ENCODE assay signal across 11 cellular contexts in the genomic region with DNA sequence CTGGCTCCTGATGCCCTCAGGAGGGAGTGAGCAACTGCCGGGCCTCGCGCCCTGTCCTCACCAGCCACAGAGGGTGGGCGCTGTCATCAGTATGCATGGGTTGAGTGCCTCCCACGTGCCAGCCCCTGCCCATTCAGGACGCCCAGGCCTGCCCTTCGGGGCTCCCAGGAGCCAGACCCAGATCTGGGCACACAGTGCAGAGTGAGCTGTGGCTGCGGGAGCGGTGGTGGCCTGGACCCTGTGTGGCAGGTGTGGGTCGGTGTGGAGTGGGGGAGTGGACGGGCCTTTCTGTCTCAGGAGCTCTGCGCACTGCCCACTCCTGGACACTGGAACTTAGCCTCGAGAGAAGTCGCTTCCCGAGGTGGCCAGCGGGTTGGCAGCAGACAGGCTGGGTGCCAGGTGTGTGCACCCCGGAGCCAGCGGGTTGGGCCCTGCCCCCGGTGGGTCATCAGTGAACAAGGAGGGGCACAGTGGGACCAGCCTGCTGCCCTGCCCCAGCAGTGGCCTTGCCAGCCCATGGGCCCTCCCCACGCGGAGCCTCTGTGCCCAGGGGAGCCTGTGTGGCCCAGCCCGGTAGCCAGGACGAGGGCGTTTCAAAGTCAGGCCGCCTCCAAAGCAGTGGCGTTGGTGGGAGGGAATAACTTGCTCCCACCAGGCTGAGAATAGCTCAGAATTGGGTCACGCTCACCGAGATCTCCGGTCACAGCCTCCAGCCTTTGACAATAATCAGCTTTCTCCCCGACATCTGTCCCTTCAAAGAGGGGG. TPM values are rescaled to one million over a fixed set of nuclear protein-coding genes. Genes with fewer than 3 reads are reported as not detected.
A peak's percentile ranks its signal among the peaks of the same experiment; 100 is the strongest.
DNase-seq lines count a peak whose midpoint lies in the region; FAIRE-seq and TF ChIP-seq lines count a peak whose summit lies in the region.
"Had no signal": no experiment of that assay in that cellular context is flagged by ENCODE, and none has a peak within 500 bp of the region (broad histone marks: within the 10 kb centered on the region; RNA-seq: fewer than 3 reads in every experiment).

No MANE protein-coding gene starts in this region.

- no peaks in the 10 kb centered on the region for H3K4me1 Mint-ChIP-seq in Calu3 (ENCODE audit: low read depth, unreplicated experiment)
- H3K4me1 Mint-ChIP-seq: activated naive CD4-positive, alpha-beta T cell treated with anti-CD3 and anti-CD28 coated beads, Interleukin-2, amount 10 ng/mL, durations not matched to agents 7 days and 5 days had no signal

- no peak overlapping the region for H3K4me3 Mint-ChIP-seq in Calu3 (ENCODE audit: low read depth, unreplicated experiment)
- H3K4me3 Mint-ChIP-seq: activated naive CD4-positive, alpha-beta T cell treated with anti-CD3 and anti-CD28 coated beads, Interleukin-2, amount 10 ng/mL, durations not matched to agents 7 days and 5 days; neural crest cell had no signal

- FAIRE-seq in GM12892 (lab: Jason Lieb, UNC): no peak

- DNase-seq in Calu3 (no peak), ascending aorta (ENCODE audit: low spot score in 2 of 2) (no peak), NCI-H2171 treated with DMSO at 0.1 percent for 48 hours (lab: John Stamatoyannopoulos, UW) (no peak), GM12892 (ENCODE audit: insufficient read length) (no peak), COLO829 (ENCODE audit: low spot score) (no peak)
- DNase-seq: activated CD4-positive, CD25-positive, alpha-beta regulatory T cell; activated naive CD4-positive, alpha-beta T cell treated with anti-CD3 and anti-CD28 coated beads, Interleukin-2, amount 10 ng/mL, durations not matched to agents 7 days and 5 days; NCI-H1436; stimulated activated CD4-positive, alpha-beta T cell treated with anti-CD3 and anti-CD28 coated beads, Interleukin-4, amount 100 ng/mL, for 4 hours had no signal

- peaks cover 43 to 44% of the 10 kb centered on the region in 2 donors for H3K4me1 ChIP-seq in ascending aorta
- peaks cover 81% of the 10 kb centered on the region for H3K4me1 ChIP-seq in muscle layer of colon (ENCODE audit: insufficient read depth, low read length)

- no peak overlapping the region for H3K9ac ChIP-seq in muscle layer of colon (ENCODE audit: low read length)

- H3K36me3 ChIP-seq in ascending aorta (peaks cover 9 to 19% of the 10 kb centered on the region in 2 donors), muscle layer of colon (ENCODE audit: insufficient read depth, low read length) (no peaks in the 10 kb centered on the region)

- no TSS peak for BruUV-seq in Calu3 (replicated peaks; lab: Mats Ljungman, UMichigan)

- H3K27ac Mint-ChIP-seq in Calu3 (ENCODE audit: unreplicated experiment): peak overlapping the region; percentile 58
- H3K27ac Mint-ChIP-seq: activated naive CD4-positive, alpha-beta T cell treated with anti-CD3 and anti-CD28 coated beads, Interleukin-2, amount 10 ng/mL, durations not matched to agents 7 days and 5 days had no signal

- H3K27me3 ChIP-seq in ascending aorta (no peaks in the 10 kb centered on the region), muscle layer of colon (ENCODE audit: control insufficient read depth in 1 of 2, insufficient read depth in 2 of 2, low read length in 2 of 2) (no peaks in the 10 kb centered on the region)

- TF ChIP-seq POLR2A in GM12892 (IDR thresholded peaks at IDR 0.05; ENCODE audit: low read depth, low read length): no peak

- H3K27me3 Mint-ChIP-seq in Calu3 (ENCODE audit: unreplicated experiment): no peaks in the 10 kb centered on the region

- H3K4me3 ChIP-seq in ascending aorta: no peak overlapping the region
- H3K4me3 ChIP-seq in muscle layer of colon (ENCODE audit: low read depth in 1 of 2, low read length in 2 of 2): no peak overlapping the region

- H3K36me3 Mint-ChIP-seq in Calu3 (ENCODE audit: insufficient read depth, unreplicated experiment): peaks cover 31% of the 10 kb centered on the region
- H3K36me3 Mint-ChIP-seq: activated naive CD4-positive, alpha-beta T cell treated with anti-CD3 and anti-CD28 coated beads, Interleukin-2, amount 10 ng/mL, durations not matched to agents 7 days and 5 days had no signal

- H3K27ac ChIP-seq in ascending aorta (peak overlapping the region; percentile 83 to 84), muscle layer of colon (ENCODE audit: low read depth, low read length) (peak overlapping the region; percentile 85)

- H3K9me3 ChIP-seq in ascending aorta: no peaks in the 10 kb centered on the region
- no peaks in the 10 kb centered on the region for H3K9me3 ChIP-seq in muscle layer of colon (ENCODE audit: low read length)

- intact Hi-C loops in Calu3 (cut with micrococcal nuclease; ENCODE audit: unreplicated experiment) (no loop called here), ascending aorta (cut with DNase I) (no loop called here)

- CTCF ChIA-PET in Calu3 (lab: Charles Lee): interaction anchor here (0.7 kb wide), 1 partner anchor 85 kb away, joined by 3 read pairs; no protein-coding TSS in a partner anchor

- TF ChIP-seq CTCF in Calu3 (IDR thresholded peaks at IDR 0.05; ENCODE audit: unreplicated experiment) (no peak), ascending aorta (IDR thresholded peaks at IDR 0.05) (no peak)

- no peaks in the 10 kb centered on the region for H3K9me3 Mint-ChIP-seq in Calu3 (ENCODE audit: low read depth, unreplicated experiment)
- H3K9me3 Mint-ChIP-seq: activated naive CD4-positive, alpha-beta T cell treated with anti-CD3 and anti-CD28 coated beads, Interleukin-2, amount 10 ng/mL, durations not matched to agents 7 days and 5 days; neural crest cell had no signal

RNA-seq across cellular contexts. Expression of a gene that starts 9.5 kb away (rescaled TPM):
- total RNA-seq in Calu3 (2022): 25.9 and 28.0 TPM in 2 replicates
- total RNA-seq in ascending aorta: 31.2 TPM
- 2.5 TPM for polyA plus RNA-seq in GM12892 (2012; ENCODE audit: missing spikeins)

RNA-seq across cellular contexts. Expression of a gene that starts 15.8 kb away (rescaled TPM):
- total RNA-seq in Calu3 (2022): 27.0 and 28.2 TPM in 2 replicates
- total RNA-seq in ascending aorta: 144 TPM
- polyA plus RNA-seq in GM12892 (2012; ENCODE audit: missing spikeins): 15.3 TPM

RNA-seq across cellular contexts. Expression of a gene that starts 24.0 kb away (rescaled TPM):
- 36.5 and 38.4 TPM in 2 replicates for total RNA-seq in Calu3 (2022)
- 7.1 TPM for total RNA-seq in ascending aorta
- 12.4 TPM for polyA plus RNA-seq in GM12892 (2012; ENCODE audit: missing spikeins)

RNA-seq across cellular contexts. Expression of a gene that starts 24.3 kb away (rescaled TPM):
- total RNA-seq in Calu3 (2022) (29.1 and 37.2 TPM in 2 replicates), ascending aorta (37.7 TPM)
- polyA plus RNA-seq in GM12892 (2012; ENCODE audit: missing spikeins): 30.8 TPM
